ENCODE assay signal across 8 cellular contexts in the genomic region with DNA sequence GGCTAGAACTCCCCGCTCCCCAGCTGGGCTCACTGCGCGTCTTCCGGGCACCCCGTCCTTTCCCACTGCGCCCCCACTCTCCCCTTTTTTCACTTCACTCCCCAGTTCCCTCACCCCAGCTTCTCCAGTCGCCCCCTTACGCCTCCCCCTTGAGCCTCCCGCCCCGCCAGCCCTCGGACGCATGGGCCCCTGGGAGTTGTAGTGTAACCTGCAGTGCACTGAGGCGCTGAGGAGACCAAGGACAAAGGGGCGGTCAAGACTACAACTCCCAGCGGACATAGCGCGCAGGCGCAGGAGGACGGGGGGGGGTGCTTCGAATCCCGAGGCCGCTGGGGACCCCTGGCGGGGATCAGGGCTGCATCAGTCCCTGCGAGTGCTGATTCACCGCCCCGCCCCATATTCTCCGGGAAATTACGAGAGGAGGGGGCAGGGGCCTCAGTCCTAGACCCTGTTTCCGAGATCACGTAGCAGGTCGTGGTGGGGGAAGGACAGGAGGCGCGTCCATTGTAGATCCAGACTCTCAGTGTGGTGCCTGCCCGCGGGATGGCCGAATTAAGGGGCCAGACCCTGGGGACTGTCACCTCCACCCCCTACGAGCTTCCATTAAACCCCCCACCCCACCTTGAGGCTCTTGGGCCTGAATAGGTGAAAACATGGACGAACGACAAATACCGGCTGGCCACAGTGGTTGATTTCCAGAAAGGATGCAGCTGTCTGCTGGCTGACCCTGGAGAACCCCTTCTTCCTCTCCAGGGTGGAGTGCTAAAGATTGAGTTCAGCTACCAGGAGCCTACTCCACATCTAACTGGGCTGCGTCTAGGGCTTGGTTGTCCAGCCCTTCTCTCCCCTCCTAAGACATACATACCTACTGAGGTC. TPM values are rescaled to one million over a fixed set of nuclear protein-coding genes. Genes with fewer than 3 reads are reported as not detected.
A peak's percentile ranks its signal among the peaks of the same experiment; 100 is the strongest.
DNase-seq lines count a peak whose midpoint lies in the region; ATAC-seq and TF ChIP-seq lines count a peak whose summit lies in the region.

No MANE protein-coding gene starts in this region.

- WGBS in right lobe of liver (ENCODE audit: insufficient coverage, low coverage, low lambda C conversion rate, missing lambda C conversion rate), result under 1% methylated on average over 20 of the region's 41 CpGs

- intact Hi-C loops in CD4-positive, alpha-beta T cell (cut with DNase I, micrococcal nuclease), result loop anchor here (1.0 to 5.0 kb wide), 4 partner anchors 33 to 182 kb away; no protein-coding TSS in a partner anchor
- intact Hi-C loops in right lobe of liver (cut with DNase I), result no loop called here

- DNase-seq in CD4-positive, alpha-beta T cell, result peak; percentile 88 to 95 (median 92)
- peak; percentile 96 for DNase-seq in NCI-H774 (lab: John Stamatoyannopoulos, UW)
- peak; percentile 89 to 93 for DNase-seq in activated CD4-positive, alpha-beta T cell treated with anti-CD3 and anti-CD28 coated beads, Interleukin-2, amount 50 U/mL, for 48 hours
- peak; percentile 97 to 99 for DNase-seq in dermis microvascular lymphatic vessel endothelial cell (ENCODE audit: low read depth in 2 of 2)
- DNase-seq in right lobe of liver, result peak; percentile 98 to 99 (median 99)
- peak; percentile 95 for DNase-seq in stimulated activated CD4-positive, alpha-beta T cell treated with anti-CD3 and anti-CD28 coated beads, Interleukin-4, amount 100 ng/mL, for 24 hours

- H3K9me3 ChIP-seq in CD4-positive, alpha-beta T cell (ENCODE audit: control insufficient read depth, low read length), result no peaks in the 10 kb centered on the region
- no peaks in the 10 kb centered on the region for H3K9me3 ChIP-seq in right lobe of liver

- TF ChIP-seq POLR2A in right lobe of liver (IDR thresholded peaks at IDR 0.05), result no peak

- no peaks in the 10 kb centered on the region for H3K27me3 Mint-ChIP-seq in CD4-positive, alpha-beta T cell

- TF ChIP-seq CTCF in CD4-positive, alpha-beta T cell (IDR thresholded peaks at IDR 0.05), result peak; percentile 70
- TF ChIP-seq CTCF in right lobe of liver (IDR thresholded peaks at IDR 0.05), result peak; percentile 72 to 90 (median 78)

- ATAC-seq in CD4-positive, alpha-beta T cell (ENCODE audit: poor library complexity), result peak; percentile 90
- peak; percentile 85 for ATAC-seq in GM19452 (IDR thresholded peaks at IDR 0.05; ENCODE audit: unreplicated experiment)
- peak; percentile 76 for ATAC-seq in HG03575 (IDR thresholded peaks at IDR 0.05; ENCODE audit: extremely low read depth, insufficient number of reproducible peaks, low FRiP score, unreplicated experiment)
- ATAC-seq in right lobe of liver, result peak; percentile 93 to 97 (median 94)

- peaks cover 0 to 5% (median 0%) of the 10 kb centered on the region in 4 donors for H3K36me3 ChIP-seq in right lobe of liver

- H3K4me3 ChIP-seq in right lobe of liver, result peak overlapping the region; percentile 81 to 100 (median 90)

- no peaks in the 10 kb centered on the region for H3K9me3 Mint-ChIP-seq in CD4-positive, alpha-beta T cell

- H3K36me3 Mint-ChIP-seq in CD4-positive, alpha-beta T cell (ENCODE audit: low read depth), result peaks cover 40% of the 10 kb centered on the region

- POLR2A ChIA-PET in CD4-positive, alpha-beta T cell (lab: Charles Lee), result interaction anchor here (0.6 to 3.4 kb wide), 11 partner anchors 9 to 445 kb away, joined by 4 to 64 read pairs (median 6); partner anchors contain the start of genes HSPB1 and POR

- peak overlapping the region; percentile 90 for H3K27ac Mint-ChIP-seq in CD4-positive, alpha-beta T cell

- peak overlapping the region; percentile 96 for H3K27ac ChIP-seq in CD4-positive, alpha-beta T cell (ENCODE audit: low read depth, low read length)
- peak overlapping the region; percentile 98 to 100 (median 99) for H3K27ac ChIP-seq in right lobe of liver

- CTCF ChIA-PET in CD4-positive, alpha-beta T cell (lab: Charles Lee), result interaction anchor here (0.7 to 2.3 kb wide), 9 partner anchors 15 to 68 kb away, joined by 3 to 14 read pairs (median 3); no protein-coding TSS in a partner anchor

- no peaks in the 10 kb centered on the region for H3K27me3 ChIP-seq in CD4-positive, alpha-beta T cell (ENCODE audit: control insufficient read depth, insufficient read depth, low read length)
- H3K27me3 ChIP-seq in right lobe of liver, result no peaks in the 10 kb centered on the region

- H3K4me1 Mint-ChIP-seq in CD4-positive, alpha-beta T cell (ENCODE audit: low read depth), result peaks cover 42% of the 10 kb centered on the region

- peaks cover 0 to 15% (median 7%) of the 10 kb centered on the region in 4 donors for H3K4me1 ChIP-seq in right lobe of liver

- peak overlapping the region; percentile 96 for H3K4me3 Mint-ChIP-seq in CD4-positive, alpha-beta T cell

RNA-seq across cellular contexts. Expression of gene YWHAG, which starts 0.6 kb away (rescaled TPM):
- total RNA-seq in CD4-positive, alpha-beta T cell, result 10 to 100 TPM; 23.4 to 24.3 TPM
- 84.6 and 122 TPM in 2 replicates for total RNA-seq in dermis microvascular lymphatic vessel endothelial cell
- 10 to 100 TPM; 43.5 to 69.1 (median 58.4) TPM for total RNA-seq in right lobe of liver

RNA-seq across cellular contexts. Expression of gene SSC4D, which starts 50.1 kb away (rescaled TPM):
- not detected for total RNA-seq in CD4-positive, alpha-beta T cell
- total RNA-seq in dermis microvascular lymphatic vessel endothelial cell (0.51 and 0.63 TPM in 2 replicates), right lobe of liver (1 to 10 TPM; 1.2 to 2.6 (median 1.2) TPM)

RNA-seq across cellular contexts. Expression of gene HSPB1, which starts 56.9 kb away (rescaled TPM):
- total RNA-seq in CD4-positive, alpha-beta T cell, result 10 to 100 TPM; 38.0 to 38.6 TPM
- total RNA-seq in dermis microvascular lymphatic vessel endothelial cell, result 72.3 and 134 TPM in 2 replicates
- total RNA-seq in right lobe of liver, result 100 to 1,000 TPM in 5 of 6 experiments, 10 to 100 TPM in 1; 64.4 to 275 (median 234) TPM

Comparison
In these comparisons a context has a peak if more than half of its experiments do, and no peak if none do; other contexts are left out.
1. Peak in every context shown above with its lines: DNase-seq, ATAC-seq, H3K4me3 ChIP-seq and H3K27ac ChIP-seq.
2. intact Hi-C loops: an anchor here in CD4-positive, alpha-beta T cell (1.0 to 5.0 kb wide); none called in right lobe of liver.